In genomic region chr2:134669731-134670669, GRCh38 we compare ENCODE assay signal across 10 cellular contexts.
A peak's percentile ranks its signal among the peaks of the same experiment; 100 is the strongest.
DNase-seq lines count a peak whose midpoint lies in the region; ATAC-seq lines count a peak whose summit lies in the region.
"Had no signal": no experiment of that assay in that cellular context is flagged by ENCODE, and none has a peak within 500 bp of the region (broad histone marks: within the 10 kb centered on the region; RNA-seq: fewer than 3 reads in every experiment).

No MANE protein-coding gene starts in this region.

- H3K27ac Mint-ChIP-seq in memory B cell = peak overlapping the region; percentile 80
- H3K27ac Mint-ChIP-seq: WTC11 had no signal

- H3K4me3 Mint-ChIP-seq in memory B cell = peak overlapping the region; percentile 43
- H3K4me3 Mint-ChIP-seq: WTC11 had no signal

- no peaks in the 10 kb centered on the region for H3K36me3 Mint-ChIP-seq in memory B cell
- H3K36me3 Mint-ChIP-seq: WTC11 had no signal

- peaks cover 49% of the 10 kb centered on the region for H3K4me1 Mint-ChIP-seq in memory B cell

- ATAC-seq in memory B cell (ENCODE audit: low read depth) = peak; percentile 64
- no peak for ATAC-seq in HG02938 (IDR thresholded peaks at IDR 0.05; ENCODE audit: unreplicated experiment)
- no peak for ATAC-seq in HG02840 (IDR thresholded peaks at IDR 0.05; ENCODE audit: low FRiP score, unreplicated experiment)
- ATAC-seq in HG02763 (IDR thresholded peaks at IDR 0.05; ENCODE audit: unreplicated experiment) = no peak

- H3K27me3 Mint-ChIP-seq in memory B cell = no peaks in the 10 kb centered on the region

- peak; percentile 41 for DNase-seq in stimulated activated CD4-positive, alpha-beta T cell treated with anti-CD3 and anti-CD28 coated beads, Interleukin-15, amount 100 ng/mL, for 24 hours
- DNase-seq in stimulated activated CD4-positive, alpha-beta T cell treated with anti-CD3 and anti-CD28 coated beads, Interleukin-12 subunit alpha, Interleukin-12 subunit beta, amount 100 ng/mL, for 4 hours = no peak
- peak; percentile 70 for DNase-seq in activated effector memory CD4-positive, alpha-beta T cell treated with anti-CD3 and anti-CD28 coated beads, Interleukin-2, amount 50 U/mL, for 16 hours
- no peak for DNase-seq in memory B cell (ENCODE audit: low spot score in 2 of 2)
- no peak for DNase-seq in HuH-7 (ENCODE audit: low spot score)
- DNase-seq: NCI-H1417 treated with DMSO at 0.1 percent for 48 hours had no signal

- no peaks in the 10 kb centered on the region for H3K9me3 Mint-ChIP-seq in memory B cell

Comparison
In these comparisons a context has a peak if more than half of its experiments do, and no peak if none do; other contexts are left out.
1. DNase-seq: peak in stimulated activated CD4-positive, alpha-beta T cell treated with anti-CD3 and anti-CD28 coated beads, Interleukin-15, amount 100 ng/mL, for 24 hours (single experiment) and activated effector memory CD4-positive, alpha-beta T cell treated with anti-CD3 and anti-CD28 coated beads, Interleukin-2, amount 50 U/mL, for 16 hours (single experiment); none in stimulated activated CD4-positive, alpha-beta T cell treated with anti-CD3 and anti-CD28 coated beads, Interleukin-12 subunit alpha, Interleukin-12 subunit beta, amount 100 ng/mL, for 4 hours (single experiment), memory B cell (0 of 2) and HuH-7 (single experiment).